ENCODE assay signal across 8 cellular contexts in the genomic region with DNA sequence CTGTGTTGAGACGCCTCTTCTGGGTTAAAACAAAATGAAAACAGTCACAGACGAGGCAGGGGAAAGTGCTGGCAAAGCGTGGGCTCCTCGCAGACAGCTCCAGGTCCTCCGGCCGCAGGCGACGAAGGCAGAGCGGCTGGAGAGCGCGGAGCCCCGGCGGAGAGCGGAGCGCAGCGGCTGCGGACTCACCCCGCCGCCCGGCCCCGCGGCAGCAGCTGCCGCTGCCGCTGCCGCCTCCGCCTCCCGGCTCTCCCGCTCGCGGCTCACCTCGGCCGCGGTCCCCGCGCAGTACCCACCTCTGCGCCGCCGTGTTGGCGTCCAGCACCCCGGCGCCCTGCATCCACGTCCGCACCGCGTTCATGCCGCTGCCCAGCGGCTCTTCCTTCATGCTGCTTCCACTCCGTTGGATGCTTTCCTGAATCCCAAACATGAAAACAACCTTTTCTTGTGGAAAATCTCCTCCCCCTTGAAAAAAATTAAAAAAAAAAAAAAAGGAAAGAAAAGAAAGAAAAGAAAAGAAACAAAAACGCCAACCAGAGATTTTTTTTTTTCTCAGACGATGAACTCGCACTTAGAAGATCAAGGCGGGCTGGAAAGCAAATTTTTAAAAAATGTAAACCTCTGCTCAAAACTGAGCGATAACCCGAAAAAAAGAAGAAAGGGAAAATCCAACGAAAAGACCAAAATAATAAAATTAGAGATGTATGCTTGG. TPM values are rescaled to one million over a fixed set of nuclear protein-coding genes. Genes with fewer than 3 reads are reported as not detected.
DNase-seq lines count a peak whose midpoint lies in the region; ATAC-seq and TF ChIP-seq lines count a peak whose summit lies in the region.

No MANE protein-coding gene starts in this region.

- H3K4me3 Mint-ChIP-seq in CD8-positive, alpha-beta T cell: peak overlapping the region; percentile 88
- H3K4me3 Mint-ChIP-seq in WTC11: peak overlapping the region; percentile 88

- peaks cover 47% of the 10 kb centered on the region for H3K27me3 Mint-ChIP-seq in CD8-positive, alpha-beta T cell (ENCODE audit: low read depth)
- H3K27me3 Mint-ChIP-seq in WTC11 (ENCODE audit: low read depth): peaks cover 100% of the 10 kb centered on the region

- no peaks in the 10 kb centered on the region for H3K36me3 Mint-ChIP-seq in CD8-positive, alpha-beta T cell
- 0 out of 2 replicates have a peak, but pooled peaks cover 2% of the 10 kb centered on the region for H3K36me3 Mint-ChIP-seq in WTC11

- H3K4me1 ChIP-seq in CD8-positive, alpha-beta T cell (ENCODE audit: insufficient read depth, low read length): peaks cover 30% of the 10 kb centered on the region
- peaks cover 8 to 71% (median 60%) of the 10 kb centered on the region in 5 donors for H3K4me1 ChIP-seq in subcutaneous abdominal adipose tissue (ENCODE audit: control insufficient read depth in 5 of 5, insufficient read depth in 5 of 5, low read length in 5 of 5)

- H3K27ac ChIP-seq in CD8-positive, alpha-beta T cell (ENCODE audit: low read depth, low read length): no peak overlapping the region
- H3K27ac ChIP-seq in subcutaneous abdominal adipose tissue (ENCODE audit: low read depth, low read length): peak overlapping the region; percentile 100

- H3K4me3 ChIP-seq in CD8-positive, alpha-beta T cell (ENCODE audit: low read depth, low read length): peak overlapping the region; percentile 71
- H3K4me3 ChIP-seq in MG63 (peak overlapping the region; percentile 58), subcutaneous abdominal adipose tissue (ENCODE audit: low read depth in 1 of 5, low read length in 5 of 5) (peak overlapping the region; percentile 86 to 99 (median 95))

- H3K27me3 ChIP-seq in CD8-positive, alpha-beta T cell (ENCODE audit: insufficient read depth, low read length): peaks cover 15% of the 10 kb centered on the region
- 0 out of 2 replicates have a peak, but pooled peaks cover 6% of the 10 kb centered on the region for H3K27me3 ChIP-seq in MG63
- no peaks in the 10 kb centered on the region for H3K27me3 ChIP-seq in subcutaneous abdominal adipose tissue (ENCODE audit: control insufficient read depth in 5 of 5, insufficient read depth in 4 of 5, low read length in 5 of 5)

- no peaks in the 10 kb centered on the region for H3K36me3 ChIP-seq in CD8-positive, alpha-beta T cell (ENCODE audit: insufficient read depth, low read length)
- no peaks in the 10 kb centered on the region for H3K36me3 ChIP-seq in MG63
- peaks cover 0 to 13% (median 6%) of the 10 kb centered on the region in 5 donors for H3K36me3 ChIP-seq in subcutaneous abdominal adipose tissue (ENCODE audit: control insufficient read depth in 5 of 5, insufficient read depth in 5 of 5, low read length in 5 of 5)

- peaks cover 41% of the 10 kb centered on the region for H3K4me1 Mint-ChIP-seq in CD8-positive, alpha-beta T cell (ENCODE audit: low read depth)
- peaks cover 65% of the 10 kb centered on the region for H3K4me1 Mint-ChIP-seq in WTC11

- H3K9me3 Mint-ChIP-seq in CD8-positive, alpha-beta T cell: no peaks in the 10 kb centered on the region
- no peaks in the 10 kb centered on the region for H3K9me3 Mint-ChIP-seq in WTC11

- POLR2A ChIA-PET in CD8-positive, alpha-beta T cell (lab: Charles Lee): no interaction called here
- POLR2A ChIA-PET in WTC11 (lab: Charles Lee): interaction anchor here (0.6 kb wide), 1 partner anchor 396 kb away, joined by 3 read pairs; no protein-coding TSS in a partner anchor

- peak overlapping the region; percentile 79 to 100 (median 98) for H3K9ac ChIP-seq in subcutaneous abdominal adipose tissue (ENCODE audit: low read length in 5 of 5)

- intact Hi-C loops in CD8-positive, alpha-beta T cell (cut with DNase I, micrococcal nuclease): loop anchor here in 1 of 2 experiments (5.0 kb wide), 2 partner anchors 113 to 1242 kb away; a partner anchor contains a TSS

- TF ChIP-seq CTCF in CD8-positive, alpha-beta T cell (IDR thresholded peaks at IDR 0.05): no peak
- no peak for TF ChIP-seq CTCF in WTC11 (IDR thresholded peaks at IDR 0.05)

- no peaks in the 10 kb centered on the region for H3K9me3 ChIP-seq in CD8-positive, alpha-beta T cell (ENCODE audit: low read length)
- H3K9me3 ChIP-seq in MG63: no peaks in the 10 kb centered on the region; the same call in 1 of the 2 replicates
- no peaks in the 10 kb centered on the region for H3K9me3 ChIP-seq in subcutaneous abdominal adipose tissue (ENCODE audit: control insufficient read depth in 5 of 5, low read length in 5 of 5)

- ATAC-seq in CD8-positive, alpha-beta T cell: peak; percentile 45
- ATAC-seq in GM21360 (IDR thresholded peaks at IDR 0.05; ENCODE audit: unreplicated experiment): peak; percentile 24
- ATAC-seq in WTC11: no peak; the same call in 1 of the 2 replicates
- no peak for ATAC-seq in GM21529 (IDR thresholded peaks at IDR 0.05; ENCODE audit: unreplicated experiment)

- peak overlapping the region; percentile 55 for H3K27ac Mint-ChIP-seq in CD8-positive, alpha-beta T cell
- no peak overlapping the region for H3K27ac Mint-ChIP-seq in WTC11

- CTCF ChIA-PET in CD8-positive, alpha-beta T cell (lab: Charles Lee): interaction anchor here (1.5 kb wide), 1 partner anchor 924 kb away, joined by 3 read pairs; no protein-coding TSS in a partner anchor
- CTCF ChIA-PET in WTC11 (lab: Charles Lee): no interaction called here

- peak in 4 of 7 experiments; percentile 34 to 69 (median 43) for DNase-seq in CD8-positive, alpha-beta T cell
- DNase-seq in MG63 (peak; percentile 73), WTC11 (ENCODE audit: low spot score) (peak; percentile 40), ecto neural progenitor cell (ENCODE audit: low spot score) (peak; percentile 74), lung microvascular endothelial cell (ENCODE audit: low read depth in 2 of 2) (peak; percentile 58 to 72)

TF ChIP-seq in WTC11, 78 proteins besides CTCF, POLR2A, EP300 and RAD21:
- no peak for TF ChIP-seq CBFB (CRISPR knock-in tag; IDR thresholded peaks at IDR 0.05; ENCODE audit: low read depth)

RNA-seq across cellular contexts. Expression of a gene that starts 0.5 kb away (rescaled TPM):
- total RNA-seq in CD8-positive, alpha-beta T cell: 1 to 10 TPM in 1 of 2 experiments, under 1 TPM in 1; 0.67 to 1.3 TPM
- 1.7 and 5.1 TPM in 2 replicates for total RNA-seq in MG63 (2014; rRNA removed; shearing (Covaris generic); ENCODE audit: low replicate concordance)
- total RNA-seq in WTC11 (2021): 0.11 to 0.39 TPM (median 0.16 TPM) in 3 replicates
- 0.87 and 1.2 TPM in 2 replicates for total RNA-seq in lung microvascular endothelial cell

Comparison
In these comparisons a context has a peak if more than half of its experiments do, and no peak if none do; other contexts are left out.
1. ATAC-seq: peak in CD8-positive, alpha-beta T cell (single experiment) and GM21360 (single experiment); none in WTC11 (single experiment) and GM21529 (single experiment).
2. Peak in every context shown above with its lines, with median percentiles within 50 percentile points of each other: DNase-seq and H3K4me3 ChIP-seq.